8 cellular contexts compared by ENCODE assay signal in genomic region chr18:35497006-35497333, GRCh38. TPM values are rescaled to one million over a fixed set of nuclear protein-coding genes. Genes with fewer than 3 reads are reported as not detected.
A peak's percentile ranks its signal among the peaks of the same experiment; 100 is the strongest.
DNase-seq lines count a peak whose midpoint lies in the region; ATAC-seq and TF ChIP-seq lines count a peak whose summit lies in the region.

No MANE protein-coding gene starts in this region.

- peaks cover 2% of the 10 kb centered on the region for H3K4me1 ChIP-seq in cardiac muscle cell (ENCODE audit: low read depth)

- no peaks in the 10 kb centered on the region for H3K27me3 ChIP-seq in cardiac muscle cell

- peak overlapping the region; percentile 94 for H3K27ac ChIP-seq in cardiac muscle cell

- TF ChIP-seq CTCF in cardiac muscle cell (IDR thresholded peaks at IDR 0.05; ENCODE audit: low read depth, low read length) = no peak

- no peaks in the 10 kb centered on the region for H3K9me3 ChIP-seq in cardiac muscle cell (ENCODE audit: low read depth)

- H3K27me3 Mint-ChIP-seq in activated CD4-positive, alpha-beta memory T cell treated with anti-CD3 and anti-CD28 coated beads, Interleukin-2, amount 10 ng/mL, durations not matched to agents 7 days and 5 days = no peaks in the 10 kb centered on the region

- peak overlapping the region; percentile 91 for H3K27ac Mint-ChIP-seq in activated CD4-positive, alpha-beta memory T cell treated with anti-CD3 and anti-CD28 coated beads, Interleukin-2, amount 10 ng/mL, durations not matched to agents 7 days and 5 days

- CTCF ChIA-PET in activated CD4-positive, alpha-beta memory T cell treated with anti-CD3 and anti-CD28 coated beads, Interleukin-2, amount 10 ng/mL, durations not matched to agents 7 days and 5 days (lab: Charles Lee) = interaction anchor here (1.0 to 1.6 kb wide), 5 partner anchors 18 to 455 kb away, joined by 3 to 4 read pairs (median 3); partner anchors contain the start of gene ZSCAN30

- peak overlapping the region; percentile 74 for H3K4me3 ChIP-seq in cardiac muscle cell

- H3K4me1 Mint-ChIP-seq in activated CD4-positive, alpha-beta memory T cell treated with anti-CD3 and anti-CD28 coated beads, Interleukin-2, amount 10 ng/mL, durations not matched to agents 7 days and 5 days = peaks cover 26% of the 10 kb centered on the region

- peaks cover 3% of the 10 kb centered on the region for H3K9me3 Mint-ChIP-seq in activated CD4-positive, alpha-beta memory T cell treated with anti-CD3 and anti-CD28 coated beads, Interleukin-2, amount 10 ng/mL, durations not matched to agents 7 days and 5 days

- ATAC-seq in GM18909 (IDR thresholded peaks at IDR 0.05; ENCODE audit: poor library complexity, unreplicated experiment) (peak; percentile 20), HG03354 (IDR thresholded peaks at IDR 0.05; ENCODE audit: poor library complexity, severe bottlenecking, unreplicated experiment) (peak; percentile 19)

- DNase-seq in AML-193 (lab: John Stamatoyannopoulos, UW) (peak; percentile 33 to 41), cardiac muscle cell (ENCODE audit: low read depth in 1 of 2, low spot score in 1 of 2) (peak; percentile 17 to 63), renal cortical epithelial cell (ENCODE audit: low read depth) (peak; percentile 47), HPDE6-E6E7 (ENCODE audit: extremely low spot score) (no peak), activated gamma-delta T cell (lab: John Stamatoyannopoulos, UW) (no peak)
- no peak for DNase-seq in activated CD4-positive, alpha-beta memory T cell treated with anti-CD3 and anti-CD28 coated beads, Interleukin-2, amount 10 ng/mL, durations not matched to agents 7 days and 5 days

- POLR2A ChIA-PET in activated CD4-positive, alpha-beta memory T cell treated with anti-CD3 and anti-CD28 coated beads, Interleukin-2, amount 10 ng/mL, durations not matched to agents 7 days and 5 days (lab: Charles Lee) = interaction anchor here (0.6 to 2.6 kb wide), 15 partner anchors 9 to 633 kb away, joined by 3 to 18 read pairs (median 5); partner anchors contain the start of genes ELP2, GALNT1, RMP24 and ZNF24

- peak overlapping the region; percentile 87 for H3K4me3 Mint-ChIP-seq in activated CD4-positive, alpha-beta memory T cell treated with anti-CD3 and anti-CD28 coated beads, Interleukin-2, amount 10 ng/mL, durations not matched to agents 7 days and 5 days

- H3K36me3 ChIP-seq in cardiac muscle cell = no peaks in the 10 kb centered on the region

- H3K36me3 Mint-ChIP-seq in activated CD4-positive, alpha-beta memory T cell treated with anti-CD3 and anti-CD28 coated beads, Interleukin-2, amount 10 ng/mL, durations not matched to agents 7 days and 5 days (ENCODE audit: low read depth) = no peaks in the 10 kb centered on the region

RNA-seq across cellular contexts. Expression of gene INO80C, which starts 0.8 kb away (rescaled TPM):
- 10 to 100 TPM; 18.4 to 18.8 TPM for total RNA-seq in activated CD4-positive, alpha-beta memory T cell treated with anti-CD3 and anti-CD28 coated beads, Interleukin-2, amount 10 ng/mL, durations not matched to agents 7 days and 5 days
- total RNA-seq in cardiac muscle cell (10.7 and 13.5 TPM in 2 replicates), renal cortical epithelial cell (4.7 and 6.2 TPM in 2 replicates)
- polyA plus RNA-seq in cardiac muscle cell = 25.0 and 27.8 TPM in 2 replicates

Comparison
In these comparisons a context has a peak if more than half of its experiments do, and no peak if none do; other contexts are left out.
1. DNase-seq: peak in AML-193 (2 of 2), cardiac muscle cell (2 of 2) and renal cortical epithelial cell (single experiment); none in activated CD4-positive, alpha-beta memory T cell treated with anti-CD3 and anti-CD28 coated beads, Interleukin-2, amount 10 ng/mL, durations not matched to agents 7 days and 5 days (single experiment), HPDE6-E6E7 (single experiment) and activated gamma-delta T cell (single experiment).